In genomic region chr7:91565499-91566331, GRCh38 we compare ENCODE assay signal across 10 cellular contexts.
DNase-seq lines count a peak whose midpoint lies in the region; TF ChIP-seq lines count a peak whose summit lies in the region.
"Had no signal": no experiment of that assay in that cellular context is flagged by ENCODE, and none has a peak within 500 bp of the region (broad histone marks: within the 10 kb centered on the region; RNA-seq: fewer than 3 reads in every experiment).

No MANE protein-coding gene starts in this region.

- no peaks in the 10 kb centered on the region for H3K79me2 ChIP-seq in SK-N-SH (ENCODE audit: insufficient read depth)

- peak; percentile 91 for DNase-seq in NCI-H146 (lab: John Stamatoyannopoulos, UW)
- DNase-seq in SK-N-SH: peak; percentile 44
- peak; percentile 13 to 41 for DNase-seq in tibial nerve (ENCODE audit: low spot score in 2 of 2)
- no peak for DNase-seq in Kasumi-1 (lab: John Stamatoyannopoulos, UW)
- no peak for DNase-seq in activated CD4-positive, CD25-positive, alpha-beta regulatory T cell (lab: John Stamatoyannopoulos, UW)
- DNase-seq in foreskin melanocyte: no peak
- DNase-seq: activated T-cell treated with anti-CD3 and anti-CD28 coated beads, Interleukin-2, amount 50 U/mL, for 24 hours; MV-4-11 had no signal

- H3K9me2 ChIP-seq in SK-N-SH: no peaks in the 10 kb centered on the region

- H3F3A ChIP-seq in SK-N-SH (replicated peaks; ENCODE audit: insufficient read depth): no peaks in the 10 kb centered on the region

- TF ChIP-seq CTCF in SK-N-SH (IDR thresholded peaks at IDR 0.05) (no peak), tibial nerve (IDR thresholded peaks at IDR 0.05) (no peak)

- no peak overlapping the region for H3K9ac ChIP-seq in SK-N-SH

- peaks cover 0 to 21% of the 10 kb centered on the region in 2 experiments; a peak in 2 of 4 replicates for H3K4me1 ChIP-seq in SK-N-SH (ENCODE audit: control insufficient read depth in 1 of 2, insufficient read depth in 2 of 2, low read depth in 1 of 2, low read length in 1 of 2)
- H3K4me1 ChIP-seq in tibial nerve: peaks cover 0 to 28% (median 0%) of the 10 kb centered on the region in 4 donors

- H3K36me3 ChIP-seq in SK-N-SH (replicated peaks in 1 of 2; ENCODE audit: control insufficient read depth in 1 of 2, insufficient read depth in 2 of 2, low read length in 1 of 2) (no peaks in the 10 kb centered on the region), tibial nerve (no peaks in the 10 kb centered on the region)

- CTCF ChIA-PET in SK-N-SH (lab: Yijun Ruan, JAX): interaction anchor here (1.1 to 3.0 kb wide), 2 partner anchors 10 to 13 kb away, joined by 5 to 8 read pairs; no protein-coding TSS in a partner anchor

- 56% methylated on average over 12 of the region's 12 CpGs for WGBS in SK-N-SH (ENCODE audit: low lambda C conversion rate)
- WGBS in tibial nerve, 2 donors: 57 to 68% methylated on average over 12 of the region's 12 CpGs

- no peak for TF ChIP-seq RAD21 in SK-N-SH (IDR thresholded peaks at IDR 0.05; ENCODE audit: low read length)

- H3K27ac ChIP-seq in SK-N-SH (ENCODE audit: low read depth in 2 of 2, low read length in 1 of 2): peak overlapping the region in 1 of 2 experiments; percentile 83; a peak in 2 of 4 replicates
- peak overlapping the region; percentile 8 for H3K27ac ChIP-seq in layer of hippocampus (ENCODE audit: low read depth, low read length)
- H3K27ac ChIP-seq in tibial nerve: peak overlapping the region in 1 of 4 donors; percentile 65

- H2AFZ ChIP-seq in SK-N-SH (ENCODE audit: low read depth): no peak overlapping the region

- no peak for TF ChIP-seq POLR2A in tibial nerve (IDR thresholded peaks at IDR 0.05)

- H3K9me3 ChIP-seq in SK-N-SH (no peaks in the 10 kb centered on the region), tibial nerve (no peaks in the 10 kb centered on the region)

- POLR2A ChIA-PET in SK-N-SH (lab: Yijun Ruan, JAX): interaction anchor here (0.6 to 0.7 kb wide), 2 partner anchors 14 to 333 kb away, joined by 3 read pairs; no protein-coding TSS in a partner anchor

- no peaks in the 10 kb centered on the region for H4K20me1 ChIP-seq in SK-N-SH (ENCODE audit: insufficient read depth)

- H3K4me3 ChIP-seq in SK-N-SH (ENCODE audit: low read depth in 2 of 2, low read length in 1 of 2) (no peak overlapping the region), tibial nerve (peak overlapping the region in 1 of 4 donors; percentile 10)
- H3K4me3 ChIP-seq: lung had no signal

- H3K27me3 ChIP-seq in SK-N-SH (ENCODE audit: insufficient read depth) (no peaks in the 10 kb centered on the region), layer of hippocampus (ENCODE audit: control insufficient read depth, insufficient read depth, low read length) (no peaks in the 10 kb centered on the region), tibial nerve (no peaks in the 10 kb centered on the region)

- TF ChIP-seq EP300 in SK-N-SH (IDR thresholded peaks at IDR 0.05; ENCODE audit: borderline replicate concordance in 1 of 2, low read depth in 1 of 2, low read length in 1 of 2) (no peak; a peak in 1 of 4 replicates), tibial nerve (IDR thresholded peaks at IDR 0.05) (no peak)

- H3K4me2 ChIP-seq in SK-N-SH: no peak overlapping the region

TF ChIP-seq in SK-N-SH, 30 proteins besides CTCF, POLR2A, EP300 and RAD21:
- TF ChIP-seq TCF12 (IDR thresholded peaks at IDR 0.05) (peak; percentile 36; the same call in 1 of the 2 replicates), RCOR1 (IDR thresholded peaks at IDR 0.05; ENCODE audit: low read length) (0 out of 2 replicates have a peak, but pooled peaks have one; percentile 45), RXRA (IDR thresholded peaks at IDR 0.05; ENCODE audit: borderline replicate concordance, low read depth) (no peak)
TF ChIP-seq in SK-N-SH: peak in this region for 2.

Comparison
In these comparisons a context has a peak if more than half of its experiments do, and no peak if none do; other contexts are left out.
1. DNase-seq: peak in NCI-H146 (single experiment), SK-N-SH (single experiment) and tibial nerve (2 of 2); none in Kasumi-1 (0 of 2), activated CD4-positive, CD25-positive, alpha-beta regulatory T cell (0 of 4) and foreskin melanocyte (single experiment).